In the genomic region with DNA sequence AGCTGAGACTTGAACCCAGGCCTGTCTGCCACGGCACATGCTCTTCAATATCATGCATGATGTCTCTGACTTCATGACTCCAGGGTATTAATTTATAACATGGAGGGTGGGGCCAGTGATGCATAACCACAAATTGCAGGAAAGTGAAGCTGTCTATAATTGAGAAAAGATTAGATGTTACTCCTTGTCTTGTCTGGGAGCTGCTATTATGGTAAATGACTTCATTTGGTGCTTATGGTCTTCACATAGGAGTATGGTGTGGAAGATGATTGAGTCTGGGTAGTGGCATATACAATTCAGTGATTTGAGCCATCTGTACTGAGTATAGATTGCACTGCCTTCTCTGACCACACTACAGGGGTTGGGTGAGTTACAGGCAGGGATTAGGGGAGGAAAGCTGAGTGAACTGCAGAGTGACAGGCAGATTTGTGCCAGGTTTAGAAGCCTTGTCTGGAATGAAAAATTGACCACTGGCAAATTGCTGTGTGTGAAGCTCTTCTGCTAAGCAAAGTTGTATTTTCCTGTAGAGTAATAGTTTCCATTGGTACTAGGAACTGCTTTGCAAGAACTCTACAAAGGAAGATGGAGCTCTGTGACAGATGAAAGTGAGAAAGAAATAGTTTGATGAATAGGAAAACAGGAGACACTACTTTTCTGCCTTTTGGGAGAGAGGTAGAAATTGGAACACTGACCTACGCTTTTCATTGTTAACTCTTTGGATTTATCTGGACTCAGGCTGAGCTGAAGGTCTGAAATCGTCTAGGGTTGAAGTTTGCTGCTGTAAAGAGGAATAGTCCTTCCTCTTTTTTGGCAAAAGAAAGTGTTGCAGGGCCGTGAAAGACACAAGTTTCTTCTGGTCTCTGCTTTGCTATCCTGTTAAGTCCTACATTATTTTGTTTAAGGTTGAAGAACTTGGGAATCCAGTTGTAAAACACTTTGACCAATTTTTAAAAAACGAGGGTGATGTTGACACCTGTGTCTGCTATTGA, we compare ENCODE assay signal across 9 cellular contexts. TPM values are rescaled to one million over a fixed set of nuclear protein-coding genes. Genes with fewer than 3 reads are reported as not detected.
DNase-seq lines count a peak whose midpoint lies in the region; ATAC-seq and TF ChIP-seq lines count a peak whose summit lies in the region.
"Had no signal": no experiment of that assay in that cellular context is flagged by ENCODE, and none has a peak within 500 bp of the region (broad histone marks: within the 10 kb centered on the region; RNA-seq: fewer than 3 reads in every experiment).

No MANE protein-coding gene starts in this region.

- H3K27ac Mint-ChIP-seq in IgD-negative memory B cell: peak overlapping the region; percentile 0 to 84 (median 57)
- peak overlapping the region; percentile 83 for H3K27ac Mint-ChIP-seq in activated T-helper 2 cell treated with anti-CD3 and anti-CD28 coated beads, Interferon-gamma antibody, Interleukin-2, Interleukin-4, amounts not matched to agents 10 μg/mL and 5 μg/mL and 100 μg/mL, durations not matched to agents 14 hours and 24 hours and 36 hours

- no peak overlapping the region for H2BK12ac ChIP-seq in mesenchymal stem cell (ENCODE audit: low read length in 2 of 2)

- peaks cover 4% of the 10 kb centered on the region; the same call in 1 of the 2 replicates for H3F3A ChIP-seq in DOHH2 (ENCODE audit: control insufficient read depth, insufficient read depth)

- no peak overlapping the region for H2AK5ac ChIP-seq in mesenchymal stem cell (ENCODE audit: low read length, severe bottlenecking)

- H3K9ac ChIP-seq in mesenchymal stem cell (ENCODE audit: low read length): no peak overlapping the region

- no peaks in the 10 kb centered on the region for H3K79me1 ChIP-seq in mesenchymal stem cell (replicated peaks; ENCODE audit: low read length, poor library complexity, severe bottlenecking)

- peaks cover 48 to 52% (median 49%) of the 10 kb centered on the region in 3 donors for H3K4me1 Mint-ChIP-seq in IgD-negative memory B cell
- H3K4me1 Mint-ChIP-seq in activated T-helper 2 cell treated with anti-CD3 and anti-CD28 coated beads, Interferon-gamma antibody, Interleukin-2, Interleukin-4, amounts not matched to agents 10 μg/mL and 5 μg/mL and 100 μg/mL, durations not matched to agents 14 hours and 24 hours and 36 hours (ENCODE audit: low read depth): peaks cover 46% of the 10 kb centered on the region

- H3K9me2 ChIP-seq in DOHH2 (replicated peaks; ENCODE audit: control insufficient read depth, low read length): no peaks in the 10 kb centered on the region

- peak overlapping the region; percentile 79 for H3K4me2 ChIP-seq in DOHH2 (ENCODE audit: low read length)
- peak overlapping the region; percentile 30 for H3K4me2 ChIP-seq in mesenchymal stem cell (ENCODE audit: low read length, poor library complexity, severe bottlenecking)

- peaks cover 60% of the 10 kb centered on the region for H4K20me1 ChIP-seq in DOHH2 (ENCODE audit: control insufficient read depth, insufficient read depth, low read depth, low read length)

- H3K4me3 ChIP-seq in DOHH2 (ENCODE audit: low read length) (peak overlapping the region; percentile 93), mesenchymal stem cell (ENCODE audit: insufficient read depth in 1 of 2, low read depth in 1 of 2, low read length in 2 of 2) (peak overlapping the region in 1 of 2 experiments; percentile 88)

- ATAC-seq in GM21526 (IDR thresholded peaks at IDR 0.05; ENCODE audit: low FRiP score, unreplicated experiment) (no peak), GM21619 (IDR thresholded peaks at IDR 0.05; ENCODE audit: unreplicated experiment) (no peak)

- H4K8ac ChIP-seq in mesenchymal stem cell (ENCODE audit: low read length): no peak overlapping the region

- H3K23ac ChIP-seq in mesenchymal stem cell (ENCODE audit: low read length in 2 of 2): no peak overlapping the region

- no peak overlapping the region for H2BK5ac ChIP-seq in mesenchymal stem cell (ENCODE audit: low read depth, low read length, poor library complexity, severe bottlenecking)

- no peaks in the 10 kb centered on the region for H3K36me3 Mint-ChIP-seq in IgD-negative memory B cell
- H3K36me3 Mint-ChIP-seq in activated T-helper 2 cell treated with anti-CD3 and anti-CD28 coated beads, Interferon-gamma antibody, Interleukin-2, Interleukin-4, amounts not matched to agents 10 μg/mL and 5 μg/mL and 100 μg/mL, durations not matched to agents 14 hours and 24 hours and 36 hours (ENCODE audit: low read depth): peaks cover 61% of the 10 kb centered on the region

- peak overlapping the region in 3 of 4 donors; percentile 18 to 97 (median 65) for H3K4me3 Mint-ChIP-seq in IgD-negative memory B cell
- peak overlapping the region; percentile 100 for H3K4me3 Mint-ChIP-seq in activated T-helper 2 cell treated with anti-CD3 and anti-CD28 coated beads, Interferon-gamma antibody, Interleukin-2, Interleukin-4, amounts not matched to agents 10 μg/mL and 5 μg/mL and 100 μg/mL, durations not matched to agents 14 hours and 24 hours and 36 hours (ENCODE audit: low read depth)

- WGBS in mesenchymal stem cell: 88% methylated on average over 5 of the region's 5 CpGs

- H3K27me3 ChIP-seq in DOHH2 (ENCODE audit: control insufficient read depth, low read length) (no peaks in the 10 kb centered on the region), mesenchymal stem cell (ENCODE audit: control insufficient read depth in 1 of 2, insufficient read depth in 1 of 2, low read length in 2 of 2) (no peaks in the 10 kb centered on the region)

- no peak overlapping the region for H3K18ac ChIP-seq in mesenchymal stem cell (ENCODE audit: low read depth in 1 of 2, low read length in 2 of 2)

- intact Hi-C loops in activated T-helper 2 cell treated with anti-CD3 and anti-CD28 coated beads, Interferon-gamma antibody, Interleukin-2, Interleukin-4, amounts not matched to agents 10 μg/mL and 5 μg/mL and 100 μg/mL, durations not matched to agents 14 hours and 24 hours and 36 hours (cut with micrococcal nuclease): loop anchor here (5.0 to 10.0 kb wide), 2 partner anchors 200 to 262 kb away; a partner anchor contains a TSS

- H3K9me3 Mint-ChIP-seq in IgD-negative memory B cell: no peaks in the 10 kb centered on the region
- no peaks in the 10 kb centered on the region for H3K9me3 Mint-ChIP-seq in activated T-helper 2 cell treated with anti-CD3 and anti-CD28 coated beads, Interferon-gamma antibody, Interleukin-2, Interleukin-4, amounts not matched to agents 10 μg/mL and 5 μg/mL and 100 μg/mL, durations not matched to agents 14 hours and 24 hours and 36 hours

- no peak overlapping the region for H3K4ac ChIP-seq in mesenchymal stem cell (ENCODE audit: low read depth in 1 of 2, low read length in 2 of 2)

- peaks cover 87% of the 10 kb centered on the region for H3K79me2 ChIP-seq in DOHH2 (ENCODE audit: control insufficient read depth, low read length)

- 0 out of 2 replicates have a peak overlapping the region, but pooled peaks have one; percentile 1 for H3K27ac ChIP-seq in DOHH2 (ENCODE audit: low read depth, low read length)
- no peak overlapping the region for H3K27ac ChIP-seq in mesenchymal stem cell (ENCODE audit: low read length, poor library complexity, severe bottlenecking)

- H3K9me3 ChIP-seq in DOHH2 (ENCODE audit: control insufficient read depth, insufficient read depth, low read length) (no peaks in the 10 kb centered on the region), mesenchymal stem cell (ENCODE audit: control insufficient read depth, low read length) (no peaks in the 10 kb centered on the region)

- no peak overlapping the region for H2AFZ ChIP-seq in mesenchymal stem cell (ENCODE audit: low read depth, low read length)

- H4K91ac ChIP-seq in mesenchymal stem cell (ENCODE audit: low read length): no peak overlapping the region

- no peak overlapping the region for H3K14ac ChIP-seq in mesenchymal stem cell (ENCODE audit: low read length in 2 of 2)

- no peak overlapping the region for H2BK15ac ChIP-seq in mesenchymal stem cell (ENCODE audit: low read depth, poor library complexity, severe bottlenecking)

- H2BK120ac ChIP-seq in mesenchymal stem cell (ENCODE audit: low read depth, low read length): no peak overlapping the region

- DNase-seq in activated T-helper 2 cell treated with anti-CD3 and anti-CD28 coated beads, Interferon-gamma antibody, Interleukin-2, Interleukin-4, amounts not matched to agents 10 μg/mL and 5 μg/mL and 100 μg/mL, durations not matched to agents 14 hours and 24 hours and 36 hours (ENCODE audit: low spot score): no peak
- peak; percentile 59 for DNase-seq in mesenchymal stem cell
- no peak for DNase-seq in activated CD4-positive, CD25-positive, alpha-beta regulatory T cell (lab: John Stamatoyannopoulos, UW)
- no peak for DNase-seq in globus pallidus (ENCODE audit: low spot score)
- DNase-seq: kidney had no signal

- peaks cover 75% of the 10 kb centered on the region for H3K36me3 ChIP-seq in DOHH2 (ENCODE audit: control insufficient read depth, low read length)
- H3K36me3 ChIP-seq in mesenchymal stem cell (ENCODE audit: control insufficient read depth in 1 of 2, insufficient read depth in 2 of 2, low read depth in 1 of 2, low read length in 2 of 2): peaks cover 3 to 11% of the 10 kb centered on the region in 2 experiments

- H3K4me1 ChIP-seq in DOHH2 (ENCODE audit: control insufficient read depth, low read length) (peaks cover 42% of the 10 kb centered on the region), mesenchymal stem cell (ENCODE audit: control insufficient read depth, insufficient read depth, low read depth, low read length) (peaks cover 6% of the 10 kb centered on the region)

- no peak for TF ChIP-seq CTCF in DOHH2 (IDR thresholded peaks at IDR 0.05; ENCODE audit: low read depth, low read length, poor library complexity, severe bottlenecking)

- no peaks in the 10 kb centered on the region for H3K27me3 Mint-ChIP-seq in IgD-negative memory B cell
- no peaks in the 10 kb centered on the region for H3K27me3 Mint-ChIP-seq in activated T-helper 2 cell treated with anti-CD3 and anti-CD28 coated beads, Interferon-gamma antibody, Interleukin-2, Interleukin-4, amounts not matched to agents 10 μg/mL and 5 μg/mL and 100 μg/mL, durations not matched to agents 14 hours and 24 hours and 36 hours (ENCODE audit: low read depth)

RNA-seq across cellular contexts. Expression of a gene that starts 2.7 kb away (rescaled TPM):
- 138 TPM for polyA plus RNA-seq in IgD-negative memory B cell
- total RNA-seq in activated T-helper 2 cell treated with anti-CD3 and anti-CD28 coated beads, Interferon-gamma antibody, Interleukin-2, Interleukin-4, amounts not matched to agents 10 μg/mL and 5 μg/mL and 100 μg/mL, durations not matched to agents 14 hours and 24 hours and 36 hours: 311 TPM in 2 replicates
- polyA plus RNA-seq in mesenchymal stem cell (2013, experiment 1 of 2): 120 TPM
- polyA plus RNA-seq in mesenchymal stem cell (2013, experiment 2 of 2): 115 TPM

RNA-seq across cellular contexts. Expression of a gene that starts 36.8 kb away (rescaled TPM):
- not detected for polyA plus RNA-seq in IgD-negative memory B cell
- total RNA-seq in activated T-helper 2 cell treated with anti-CD3 and anti-CD28 coated beads, Interferon-gamma antibody, Interleukin-2, Interleukin-4, amounts not matched to agents 10 μg/mL and 5 μg/mL and 100 μg/mL, durations not matched to agents 14 hours and 24 hours and 36 hours: not detected in 2 replicates
- polyA plus RNA-seq in mesenchymal stem cell (2013, experiment 1 of 2): not detected
- polyA plus RNA-seq in mesenchymal stem cell (2013, experiment 2 of 2): not detected
- total RNA-seq: kidney had no signal
